ENCODE assay signal across 2 cellular contexts in the genomic region with DNA sequence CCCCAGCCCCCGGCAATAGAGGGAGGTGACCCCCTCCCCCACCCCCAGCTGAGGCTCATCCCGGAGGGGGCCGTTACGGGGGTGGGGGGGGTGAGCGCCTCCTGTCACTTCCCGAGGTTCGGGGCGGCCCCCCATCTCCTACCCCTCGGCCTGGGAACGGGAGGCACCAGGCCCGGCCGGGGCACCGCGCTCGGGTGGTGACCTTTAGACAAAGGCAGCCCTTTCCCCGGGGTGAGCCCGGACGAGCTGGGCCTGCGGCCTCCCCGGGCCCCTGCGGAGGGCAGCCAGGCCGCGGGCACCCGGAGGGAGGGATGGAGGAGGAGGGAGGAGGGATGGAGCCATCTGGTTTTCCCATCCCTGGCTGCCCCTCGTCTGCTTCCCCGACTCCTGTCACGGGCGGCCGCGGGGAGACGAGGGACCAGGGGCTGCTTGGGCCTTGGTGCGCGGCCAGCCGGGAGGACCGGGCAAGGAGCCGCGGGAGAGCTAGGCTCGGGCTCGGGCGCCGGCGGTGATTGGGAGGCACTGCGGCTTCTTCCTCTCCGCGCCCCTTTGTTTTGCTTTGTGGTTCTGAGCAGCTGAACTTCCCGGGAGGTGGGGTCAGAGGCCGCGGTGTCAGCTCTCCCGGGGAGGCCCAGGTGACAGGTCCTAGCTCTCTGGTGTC.
TF ChIP-seq lines count a peak whose summit lies in the region.

No MANE protein-coding gene starts in this region.

TF ChIP-seq in A549, 52 proteins besides CTCF, POLR2A, EP300 and RAD21 (continued from another document):
- TF ChIP-seq PHF8 (IDR thresholded peaks at IDR 0.05; ENCODE audit: borderline replicate concordance, low read depth) = peak; percentile 32

TF ChIP-seq in SK-N-SH, 30 proteins besides CTCF, POLR2A, EP300 and RAD21:
- TF ChIP-seq, protein P1, sequence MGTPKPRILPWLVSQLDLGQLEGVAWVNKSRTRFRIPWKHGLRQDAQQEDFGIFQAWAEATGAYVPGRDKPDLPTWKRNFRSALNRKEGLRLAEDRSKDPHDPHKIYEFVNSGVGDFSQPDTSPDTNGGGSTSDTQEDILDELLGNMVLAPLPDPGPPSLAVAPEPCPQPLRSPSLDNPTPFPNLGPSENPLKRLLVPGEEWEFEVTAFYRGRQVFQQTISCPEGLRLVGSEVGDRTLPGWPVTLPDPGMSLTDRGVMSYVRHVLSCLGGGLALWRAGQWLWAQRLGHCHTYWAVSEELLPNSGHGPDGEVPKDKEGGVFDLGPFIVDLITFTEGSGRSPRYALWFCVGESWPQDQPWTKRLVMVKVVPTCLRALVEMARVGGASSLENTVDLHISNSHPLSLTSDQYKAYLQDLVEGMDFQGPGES (IDR thresholded peaks at IDR 0.05; ENCODE audit: low read depth, low read length) = no peak
- TF ChIP-seq, protein P2, sequence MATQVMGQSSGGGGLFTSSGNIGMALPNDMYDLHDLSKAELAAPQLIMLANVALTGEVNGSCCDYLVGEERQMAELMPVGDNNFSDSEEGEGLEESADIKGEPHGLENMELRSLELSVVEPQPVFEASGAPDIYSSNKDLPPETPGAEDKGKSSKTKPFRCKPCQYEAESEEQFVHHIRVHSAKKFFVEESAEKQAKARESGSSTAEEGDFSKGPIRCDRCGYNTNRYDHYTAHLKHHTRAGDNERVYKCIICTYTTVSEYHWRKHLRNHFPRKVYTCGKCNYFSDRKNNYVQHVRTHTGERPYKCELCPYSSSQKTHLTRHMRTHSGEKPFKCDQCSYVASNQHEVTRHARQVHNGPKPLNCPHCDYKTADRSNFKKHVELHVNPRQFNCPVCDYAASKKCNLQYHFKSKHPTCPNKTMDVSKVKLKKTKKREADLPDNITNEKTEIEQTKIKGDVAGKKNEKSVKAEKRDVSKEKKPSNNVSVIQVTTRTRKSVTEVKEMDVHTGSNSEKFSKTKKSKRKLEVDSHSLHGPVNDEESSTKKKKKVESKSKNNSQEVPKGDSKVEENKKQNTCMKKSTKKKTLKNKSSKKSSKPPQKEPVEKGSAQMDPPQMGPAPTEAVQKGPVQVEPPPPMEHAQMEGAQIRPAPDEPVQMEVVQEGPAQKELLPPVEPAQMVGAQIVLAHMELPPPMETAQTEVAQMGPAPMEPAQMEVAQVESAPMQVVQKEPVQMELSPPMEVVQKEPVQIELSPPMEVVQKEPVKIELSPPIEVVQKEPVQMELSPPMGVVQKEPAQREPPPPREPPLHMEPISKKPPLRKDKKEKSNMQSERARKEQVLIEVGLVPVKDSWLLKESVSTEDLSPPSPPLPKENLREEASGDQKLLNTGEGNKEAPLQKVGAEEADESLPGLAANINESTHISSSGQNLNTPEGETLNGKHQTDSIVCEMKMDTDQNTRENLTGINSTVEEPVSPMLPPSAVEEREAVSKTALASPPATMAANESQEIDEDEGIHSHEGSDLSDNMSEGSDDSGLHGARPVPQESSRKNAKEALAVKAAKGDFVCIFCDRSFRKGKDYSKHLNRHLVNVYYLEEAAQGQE (IDR thresholded peaks at IDR 0.05; ENCODE audit: low read depth, low read length) = no peak
- TF ChIP-seq, protein P3, sequence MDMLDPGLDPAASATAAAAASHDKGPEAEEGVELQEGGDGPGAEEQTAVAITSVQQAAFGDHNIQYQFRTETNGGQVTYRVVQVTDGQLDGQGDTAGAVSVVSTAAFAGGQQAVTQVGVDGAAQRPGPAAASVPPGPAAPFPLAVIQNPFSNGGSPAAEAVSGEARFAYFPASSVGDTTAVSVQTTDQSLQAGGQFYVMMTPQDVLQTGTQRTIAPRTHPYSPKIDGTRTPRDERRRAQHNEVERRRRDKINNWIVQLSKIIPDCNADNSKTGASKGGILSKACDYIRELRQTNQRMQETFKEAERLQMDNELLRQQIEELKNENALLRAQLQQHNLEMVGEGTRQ (IDR thresholded peaks at IDR 0.05; ENCODE audit: borderline replicate concordance, low read depth, low read length) = no peak
- no peak for TF ChIP-seq YY1 (IDR thresholded peaks at IDR 0.05; ENCODE audit: low read depth)
- TF ChIP-seq GATA2 (CRISPR knock-in tag; IDR thresholded peaks at IDR 0.05) = no peak
- TF ChIP-seq EZH2phosphoT487 (IDR thresholded peaks at IDR 0.05; ENCODE audit: borderline replicate concordance, low read depth) = no peak
- no peak for TF ChIP-seq RXRA (IDR thresholded peaks at IDR 0.05; ENCODE audit: borderline replicate concordance, low read depth)
- TF ChIP-seq, protein P4, sequence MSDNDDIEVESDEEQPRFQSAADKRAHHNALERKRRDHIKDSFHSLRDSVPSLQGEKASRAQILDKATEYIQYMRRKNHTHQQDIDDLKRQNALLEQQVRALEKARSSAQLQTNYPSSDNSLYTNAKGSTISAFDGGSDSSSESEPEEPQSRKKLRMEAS (IDR thresholded peaks at IDR 0.05; ENCODE audit: low read depth) = no peak
- TF ChIP-seq, protein P5, sequence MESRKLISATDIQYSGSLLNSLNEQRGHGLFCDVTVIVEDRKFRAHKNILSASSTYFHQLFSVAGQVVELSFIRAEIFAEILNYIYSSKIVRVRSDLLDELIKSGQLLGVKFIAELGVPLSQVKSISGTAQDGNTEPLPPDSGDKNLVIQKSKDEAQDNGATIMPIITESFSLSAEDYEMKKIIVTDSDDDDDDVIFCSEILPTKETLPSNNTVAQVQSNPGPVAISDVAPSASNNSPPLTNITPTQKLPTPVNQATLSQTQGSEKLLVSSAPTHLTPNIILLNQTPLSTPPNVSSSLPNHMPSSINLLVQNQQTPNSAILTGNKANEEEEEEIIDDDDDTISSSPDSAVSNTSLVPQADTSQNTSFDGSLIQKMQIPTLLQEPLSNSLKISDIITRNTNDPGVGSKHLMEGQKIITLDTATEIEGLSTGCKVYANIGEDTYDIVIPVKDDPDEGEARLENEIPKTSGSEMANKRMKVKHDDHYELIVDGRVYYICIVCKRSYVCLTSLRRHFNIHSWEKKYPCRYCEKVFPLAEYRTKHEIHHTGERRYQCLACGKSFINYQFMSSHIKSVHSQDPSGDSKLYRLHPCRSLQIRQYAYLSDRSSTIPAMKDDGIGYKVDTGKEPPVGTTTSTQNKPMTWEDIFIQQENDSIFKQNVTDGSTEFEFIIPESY (IDR thresholded peaks at IDR 0.05; ENCODE audit: borderline replicate concordance, low read depth) = no peak
- TF ChIP-seq NFIC (IDR thresholded peaks at IDR 0.05; ENCODE audit: borderline replicate concordance) = no peak
- TF ChIP-seq, protein P6, sequence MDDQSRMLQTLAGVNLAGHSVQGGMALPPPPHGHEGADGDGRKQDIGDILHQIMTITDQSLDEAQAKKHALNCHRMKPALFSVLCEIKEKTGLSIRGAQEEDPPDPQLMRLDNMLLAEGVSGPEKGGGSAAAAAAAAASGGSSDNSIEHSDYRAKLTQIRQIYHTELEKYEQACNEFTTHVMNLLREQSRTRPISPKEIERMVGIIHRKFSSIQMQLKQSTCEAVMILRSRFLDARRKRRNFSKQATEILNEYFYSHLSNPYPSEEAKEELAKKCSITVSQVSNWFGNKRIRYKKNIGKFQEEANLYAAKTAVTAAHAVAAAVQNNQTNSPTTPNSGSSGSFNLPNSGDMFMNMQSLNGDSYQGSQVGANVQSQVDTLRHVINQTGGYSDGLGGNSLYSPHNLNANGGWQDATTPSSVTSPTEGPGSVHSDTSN (IDR thresholded peaks at IDR 0.05) = no peak
- peak; percentile 75; the same call in 1 of the 2 replicates for TF ChIP-seq MXI1 (IDR thresholded peaks at IDR 0.05; ENCODE audit: low read depth, low read length)
- TF ChIP-seq, protein P7, sequence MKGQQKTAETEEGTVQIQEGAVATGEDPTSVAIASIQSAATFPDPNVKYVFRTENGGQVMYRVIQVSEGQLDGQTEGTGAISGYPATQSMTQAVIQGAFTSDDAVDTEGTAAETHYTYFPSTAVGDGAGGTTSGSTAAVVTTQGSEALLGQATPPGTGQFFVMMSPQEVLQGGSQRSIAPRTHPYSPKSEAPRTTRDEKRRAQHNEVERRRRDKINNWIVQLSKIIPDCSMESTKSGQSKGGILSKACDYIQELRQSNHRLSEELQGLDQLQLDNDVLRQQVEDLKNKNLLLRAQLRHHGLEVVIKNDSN (IDR thresholded peaks at IDR 0.05; ENCODE audit: borderline replicate concordance, low read depth) = no peak
- TF ChIP-seq TEAD4 (IDR thresholded peaks at IDR 0.05; ENCODE audit: borderline replicate concordance, insufficient read depth) = no peak
- TF ChIP-seq JUND (IDR thresholded peaks at IDR 0.05) = no peak
- TF ChIP-seq SIN3A (IDR thresholded peaks at IDR 0.05; ENCODE audit: borderline replicate concordance, low read depth, low read length) = peak; percentile 72; the same call in 1 of the 2 replicates
- TF ChIP-seq POLR2AphosphoS5 (IDR thresholded peaks at IDR 0.05; ENCODE audit: low read depth, low read length) = no peak
- no peak; the same call in 1 of the 2 replicates for TF ChIP-seq TAF1 (IDR thresholded peaks at IDR 0.05; ENCODE audit: borderline replicate concordance, low read depth, low read length)
